In the genomic region with DNA sequence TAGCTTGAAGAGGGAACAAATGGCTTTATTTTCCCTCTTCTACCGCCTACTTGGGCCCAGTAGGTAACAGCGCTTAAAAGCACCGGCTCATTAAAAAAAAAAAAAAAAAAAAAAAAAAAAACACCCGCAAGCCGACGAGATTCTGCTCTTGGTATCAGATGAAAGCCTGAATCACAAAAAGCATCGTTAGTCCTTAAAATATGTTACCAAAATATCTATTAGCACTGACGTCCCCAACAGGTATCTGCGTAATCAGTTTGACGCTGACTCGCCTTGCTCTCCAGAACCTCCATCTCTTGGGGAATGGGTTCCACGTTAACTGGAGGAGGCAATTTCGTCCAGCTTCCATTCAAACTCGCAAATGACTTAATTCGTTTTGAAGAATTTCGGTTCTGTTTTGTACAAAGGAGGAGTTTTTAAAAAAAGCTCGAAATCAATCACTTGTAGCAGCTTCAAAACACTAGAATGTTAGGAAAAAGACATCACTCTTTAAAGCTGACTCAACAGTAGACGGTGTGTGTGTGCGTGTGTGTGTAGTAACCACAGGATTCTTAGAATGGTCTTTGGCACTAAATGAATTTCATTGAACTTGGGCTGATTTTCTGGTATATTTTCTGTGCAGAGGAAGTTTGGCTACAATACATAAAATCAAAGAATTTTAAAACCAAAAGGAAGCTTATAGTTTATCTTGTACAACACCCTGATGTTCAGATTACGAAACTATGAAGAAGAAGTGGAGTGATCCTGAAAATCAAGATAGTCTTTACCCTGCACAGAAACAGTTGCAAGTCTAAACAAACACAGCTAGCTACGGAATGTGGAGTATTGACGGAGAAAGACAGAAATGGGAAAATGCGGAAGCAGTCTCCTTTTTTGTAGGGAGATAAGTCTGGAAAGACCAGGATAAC, we compare ENCODE assay signal across 8 cellular contexts.
DNase-seq lines count a peak whose midpoint lies in the region; ATAC-seq and TF ChIP-seq lines count a peak whose summit lies in the region.

No MANE protein-coding gene starts in this region.

- ATAC-seq in stimulated activated naive CD8-positive, alpha-beta T cell treated with anti-CD3 and anti-CD28 coated beads, Interleukin-15, Interleukin-2, amounts not matched to agents 100 U/mL and 50 U/mL, for 24 hours: peak; percentile 55

- peak overlapping the region; percentile 82 to 90 for H3K9ac ChIP-seq in duodenal mucosa (ENCODE audit: low read depth in 1 of 2, low read length in 2 of 2)

- no peaks in the 10 kb centered on the region for H3K27me3 ChIP-seq in duodenal mucosa (ENCODE audit: control insufficient read depth in 1 of 2, insufficient read depth in 2 of 2, low read length in 2 of 2)

- no peaks in the 10 kb centered on the region for H3K36me3 ChIP-seq in duodenal mucosa (ENCODE audit: control insufficient read depth in 1 of 2, insufficient read depth in 2 of 2, low read length in 2 of 2)

- DNase-seq in GM10266 (ENCODE audit: extremely low spot score) (peak; percentile 28), MV-4-11 (lab: John Stamatoyannopoulos, UW) (peak; percentile 38), middle frontal gyrus (ENCODE audit: extremely low spot score, low spot score) (peak; percentile 4), epidermal melanocyte (ENCODE audit: insufficient read length, low spot score) (no peak)
- peak; percentile 68 for DNase-seq in activated CD4-positive, alpha-beta T cell treated with anti-CD3 and anti-CD28 coated beads for 48 hours
- DNase-seq in stimulated activated naive CD8-positive, alpha-beta T cell treated with anti-CD3 and anti-CD28 coated beads, Interleukin-15, Interleukin-2, amounts not matched to agents 100 U/mL and 50 U/mL, for 24 hours: peak; percentile 28

- TF ChIP-seq CTCF in 22Rv1 (IDR thresholded peaks at IDR 0.05) (no peak), GM10266 (IDR thresholded peaks at IDR 0.05; ENCODE audit: control insufficient read depth, insufficient read depth, low read depth, missing control alignments) (no peak)

- H3K27ac ChIP-seq in 22Rv1 (peak overlapping the region; percentile 84), duodenal mucosa (ENCODE audit: low read depth, low read length) (no peak overlapping the region)

- H3K9me3 ChIP-seq in duodenal mucosa (ENCODE audit: control insufficient read depth in 1 of 2, low read length in 2 of 2): no peaks in the 10 kb centered on the region

- H3K4me3 ChIP-seq in duodenal mucosa (ENCODE audit: low read depth in 1 of 2, low read length in 2 of 2): peak overlapping the region; percentile 96 to 97

- peaks cover 0 to 15% of the 10 kb centered on the region in 2 donors for H3K4me1 ChIP-seq in duodenal mucosa (ENCODE audit: control insufficient read depth in 1 of 2, insufficient read depth in 2 of 2, low read length in 2 of 2)
